15 cellular contexts compared by ENCODE assay signal in the genomic region with DNA sequence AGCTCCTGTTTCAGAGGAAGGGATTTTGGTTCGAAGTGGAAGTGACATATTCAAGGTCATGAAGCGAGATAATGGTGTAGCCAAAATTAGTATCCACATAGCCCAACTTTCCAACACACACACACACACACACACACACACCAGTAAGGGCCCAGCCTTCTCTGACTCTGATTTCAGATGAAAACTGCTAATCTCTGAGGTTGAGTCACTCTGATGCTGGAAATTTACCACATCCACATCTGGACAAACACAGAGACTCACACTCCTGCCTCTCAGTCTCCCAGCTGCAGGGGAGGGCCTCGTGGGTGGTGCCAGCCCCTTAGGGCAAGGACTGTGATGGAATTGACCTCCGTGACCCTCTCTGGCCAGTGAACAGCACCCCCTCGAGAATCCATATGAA. TPM values are rescaled to one million over a fixed set of nuclear protein-coding genes. Genes with fewer than 3 reads are reported as not detected.
DNase-seq lines count a peak whose midpoint lies in the region; ATAC-seq and TF ChIP-seq lines count a peak whose summit lies in the region.
"Had no signal": no experiment of that assay in that cellular context is flagged by ENCODE, and none has a peak within 500 bp of the region (broad histone marks: within the 10 kb centered on the region; RNA-seq: fewer than 3 reads in every experiment).

No MANE protein-coding gene starts in this region.

- H3K27me3 ChIP-seq in heart left ventricle (no peaks in the 10 kb centered on the region), spleen (replicated peaks in 1 of 7) (peaks cover 0 to 6% (median 0%) of the 10 kb centered on the region in 7 donors)

- H3K4me3 ChIP-seq in HFF-Myc (replicated peaks; ENCODE audit: low read depth, low read length) (no peak overlapping the region), heart left ventricle (no peak overlapping the region), spleen (no peak overlapping the region)

- TF ChIP-seq CTCF in HFF-Myc (IDR thresholded peaks at IDR 0.05; ENCODE audit: low read depth, low read length, missing control alignments) (no peak), heart left ventricle (IDR thresholded peaks at IDR 0.05) (no peak), spleen (IDR thresholded peaks at IDR 0.05 in 8 of 11, conservative IDR thresholded peaks at IDR 0.05 in 3 of 11) (no peak)

- DNase-seq in HFF-Myc (ENCODE audit: extremely low read depth, low read depth) (peak; percentile 81), amniotic epithelial cell (ENCODE audit: low read depth) (peak; percentile 97), heart left ventricle (no peak), spleen (peak; percentile 50), ecto neural progenitor cell (ENCODE audit: low spot score) (no peak)
- no peak for DNase-seq in stimulated activated naive CD4-positive, alpha-beta T cell (lab: John Stamatoyannopoulos, UW)
- DNase-seq: activated CD4-positive, alpha-beta T cell treated with anti-CD3 and anti-CD28 coated beads, Interleukin-2, amount 50 U/mL, for 4 hours; activated naive CD4-positive, alpha-beta T cell treated with anti-CD3 and anti-CD28 coated beads, Interleukin-2, amount 50 U/mL, for 16 hours; DMS79; NCI-H526 treated with DMSO at 0.1 percent for 48 hours; stimulated activated CD4-positive, alpha-beta T cell treated with anti-CD3 and anti-CD28 coated beads, Interleukin-2, amount 100 ng/mL, for 48 hours; T-cell had no signal

- H3K27ac ChIP-seq in heart left ventricle, result peak overlapping the region in 2 of 12 donors; percentile 32 to 49
- peak overlapping the region in 2 of 8 donors; percentile 34 to 38 for H3K27ac ChIP-seq in spleen
- H3K27ac ChIP-seq: KMS-11 had no signal

- H3K9me3 ChIP-seq in heart left ventricle (no peaks in the 10 kb centered on the region), spleen (no peaks in the 10 kb centered on the region)

- H3K4me1 ChIP-seq in heart left ventricle (peaks cover 0 to 16% (median 4%) of the 10 kb centered on the region in 12 donors), spleen (peaks cover 0 to 15% (median 6%) of the 10 kb centered on the region in 6 donors)

- H3K36me3 ChIP-seq in heart left ventricle (no peaks in the 10 kb centered on the region), spleen (no peaks in the 10 kb centered on the region)

- 43 to 45% (median 44%) methylated on average over 5 of the region's 5 CpGs for WGBS in heart left ventricle, 4 donors
- 25 to 64% (median 54%) methylated on average over 3 to 5 of the region's 5 CpGs for WGBS in spleen, 5 donors

- intact Hi-C loops in heart left ventricle (cut with DNase I) (loop anchor here in 1 of 10 donors (5.0 kb wide), 1 partner anchor 43 kb away; a partner anchor contains a TSS), spleen (cut with DNase I; ENCODE audit: low total_unique reads) (no loop called here)

- TF ChIP-seq POLR2A in heart left ventricle (IDR thresholded peaks at IDR 0.05) (no peak), spleen (IDR thresholded peaks at IDR 0.05) (no peak)

- ATAC-seq in heart left ventricle (peak in 3 of 4 donors; percentile 61 to 78 (median 64)), HG02623 (IDR thresholded peaks at IDR 0.05; ENCODE audit: unreplicated experiment) (no peak)
- ATAC-seq: T-cell had no signal

RNA-seq across cellular contexts. Expression of a gene that starts 29.0 kb away (rescaled TPM):
- total RNA-seq in heart left ventricle (10 to 100 TPM; 17.2 to 70.5 (median 27.2) TPM), spleen (10 to 100 TPM; 28.3 to 50.2 (median 40.0) TPM)
- polyA plus RNA-seq in heart left ventricle (10 to 100 TPM; 14.4 to 28.3 TPM), spleen (10 to 100 TPM in 1 of 3 donors, 1 to 10 TPM in 2; 5.3 to 10.9 (median 7.0) TPM)

RNA-seq across cellular contexts. Expression of a gene that starts 42.6 kb away (rescaled TPM):
- total RNA-seq in heart left ventricle, result 10 to 100 TPM in 1 of 9 donors, 1 to 10 TPM in 6, under 1 TPM in 2; 0.61 to 12.2 (median 2.1) TPM
- polyA plus RNA-seq in heart left ventricle, result 1 to 10 TPM; 1.9 to 3.7 TPM
- 1 to 10 TPM; 1.1 to 6.0 (median 2.9) TPM for total RNA-seq in spleen
- 1 to 10 TPM in 1 of 3 donors, under 1 TPM in 2; 0.61 to 1.2 (median 0.83) TPM for polyA plus RNA-seq in spleen
- polyA plus RNA-seq: immature natural killer cell had no signal

RNA-seq across cellular contexts. Expression of a gene that starts 50.8 kb away (rescaled TPM):
- total RNA-seq in heart left ventricle (10 to 100 TPM in 2 of 9 donors, 1 to 10 TPM in 5, under 1 TPM in 1, not detected in 1; 0.35 to 26.8 (median 4.4) TPM), spleen (1 to 10 TPM in 6 of 7 donors, not detected in 1; 1.1 to 7.3 (median 4.2) TPM)
- polyA plus RNA-seq in heart left ventricle (1 to 10 TPM in 1 of 2 donors, under 1 TPM in 1; 0.25 to 2.1 TPM), spleen (1 to 10 TPM in 2 of 3 donors, under 1 TPM in 1; 0.80 to 5.5 (median 2.5) TPM)

Comparison
In these comparisons a context has a peak if more than half of its experiments do, and no peak if none do; other contexts are left out.
1. DNase-seq: peak in HFF-Myc (single experiment), amniotic epithelial cell (single experiment) and spleen (single experiment); none in heart left ventricle (0 of 5), stimulated activated naive CD4-positive, alpha-beta T cell (0 of 6) and ecto neural progenitor cell (single experiment).